ENCODE assay signal across 8 cellular contexts in genomic region chr18:74896390-74896991, GRCh38.
DNase-seq lines count a peak whose midpoint lies in the region; ATAC-seq and TF ChIP-seq lines count a peak whose summit lies in the region.

No MANE protein-coding gene starts in this region.

- DNase-seq in activated CD8-positive, alpha-beta memory T cell treated with anti-CD3 and anti-CD28 coated beads for 24 hours: peak; percentile 59
- DNase-seq in activated CD8-positive, alpha-beta memory T cell treated with anti-CD3 and anti-CD28 coated beads, Interleukin-2, amount 50 U/mL, for 48 hours: no peak
- DNase-seq in NCI-H2196 (lab: John Stamatoyannopoulos, UW; ENCODE audit: unreplicated experiment) (peak; percentile 66), heart right ventricle (peak in 1 of 2 donors; percentile 12), SKM-1 treated with dmso at 0.1 percent for 144 hours (lab: John Stamatoyannopoulos, UW; ENCODE audit: unreplicated experiment) (no peak)
- DNase-seq in activated CD8-positive, alpha-beta memory T cell treated with anti-CD3 and anti-CD28 coated beads, Interleukin-2, amount 50 U/mL, for 4 hours: peak; percentile 44
- DNase-seq in stimulated activated CD4-positive, alpha-beta T cell treated with anti-CD3 and anti-CD28 coated beads, Interleukin-1b, Interleukin-23, amount 100 ng/mL, for 4 hours (ENCODE audit: low read depth in 2 of 2): peak; percentile 5 to 17

- peaks cover 0 to 26% (median 0%) of the 10 kb centered on the region in 9 donors for H3K4me1 ChIP-seq in heart right ventricle

- intact Hi-C loops in heart right ventricle (cut with DNase I): loop anchor here in 3 of 10 donors (10.0 kb wide), 2 partner anchors 308 to 578 kb away; partner anchors contain the start of gene PTGR3 (in 1 of the 3)

- H3K36me3 ChIP-seq in heart right ventricle: no peaks in the 10 kb centered on the region

- no peaks in the 10 kb centered on the region for H3K27me3 ChIP-seq in heart right ventricle

- no peak overlapping the region for H3K4me3 ChIP-seq in heart right ventricle

- no peaks in the 10 kb centered on the region for H3K9me3 ChIP-seq in heart right ventricle

- H3K27ac ChIP-seq in heart right ventricle: no peak overlapping the region

- ATAC-seq in HG02938 (IDR thresholded peaks at IDR 0.05; ENCODE audit: unreplicated experiment): peak; percentile 76
- ATAC-seq in heart right ventricle: peak in 6 of 8 donors; percentile 58 to 86 (median 78)

- 34 to 48% methylated on average over 4 of the region's 4 CpGs for WGBS in heart right ventricle, 2 donors

- peak in 8 of 9 donors; percentile 26 to 66 (median 58) for TF ChIP-seq CTCF in heart right ventricle (IDR thresholded peaks at IDR 0.05)

Comparison
In these comparisons a context has a peak if more than half of its experiments do, and no peak if none do; other contexts are left out.
1. DNase-seq: peak in activated CD8-positive, alpha-beta memory T cell treated with anti-CD3 and anti-CD28 coated beads for 24 hours (single experiment), NCI-H2196 (single experiment), activated CD8-positive, alpha-beta memory T cell treated with anti-CD3 and anti-CD28 coated beads, Interleukin-2, amount 50 U/mL, for 4 hours (single experiment) and stimulated activated CD4-positive, alpha-beta T cell treated with anti-CD3 and anti-CD28 coated beads, Interleukin-1b, Interleukin-23, amount 100 ng/mL, for 4 hours (2 of 2); none in activated CD8-positive, alpha-beta memory T cell treated with anti-CD3 and anti-CD28 coated beads, Interleukin-2, amount 50 U/mL, for 48 hours (single experiment) and SKM-1 treated with dmso at 0.1 percent for 144 hours (single experiment).